17 cellular contexts compared by ENCODE assay signal in the genomic region with DNA sequence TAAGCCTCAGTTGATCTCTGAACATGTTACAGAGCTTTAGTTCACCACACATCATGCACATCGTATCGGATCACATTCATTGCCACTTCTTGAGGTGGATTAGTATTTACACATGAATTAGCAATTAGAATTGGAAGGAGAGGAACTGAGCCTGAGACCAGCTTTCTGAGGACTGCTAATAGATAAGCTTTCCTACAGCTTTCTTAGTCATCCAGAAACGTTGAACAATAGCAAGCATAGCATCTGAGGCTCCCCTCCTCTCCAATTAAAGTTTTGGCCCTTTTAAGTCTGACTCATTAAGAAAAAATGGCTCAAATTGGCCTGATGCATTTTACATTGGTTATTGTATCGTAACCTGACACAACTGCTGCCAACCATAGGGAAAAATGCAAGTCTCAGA.
"Had no signal": no experiment of that assay in that cellular context is flagged by ENCODE, and none has a peak within 500 bp of the region (broad histone marks: within the 10 kb centered on the region; RNA-seq: fewer than 3 reads in every experiment).

No MANE protein-coding gene starts in this region.

- H3K4me1 ChIP-seq: heart right ventricle, pancreas had no signal

- H3K4me3 ChIP-seq: heart right ventricle, pancreas, thoracic aorta had no signal

- ATAC-seq: activated naive CD4-positive, alpha-beta T cell treated with anti-CD3 and anti-CD28 coated beads, Interleukin-2, amount 50 U/mL, for 72 hours; activated T-cell treated with anti-CD3 and anti-CD28 coated beads, Interleukin-2, amount 50 U/mL, for 72 hours; effector memory CD8-positive, alpha-beta T cell; heart right ventricle; left lobe of liver; pancreas; stimulated activated effector memory CD8-positive, alpha-beta T cell treated with anti-CD3 and anti-CD28 coated beads, Interleukin-12 subunit alpha, Interleukin-12 subunit beta, amount 100 ng/mL, for 72 hours; WTC11 had no signal

- H3K9me3 ChIP-seq: heart right ventricle, pancreas, thoracic aorta had no signal

- H3K36me3 ChIP-seq: heart right ventricle, pancreas, thoracic aorta had no signal

- H3K27ac ChIP-seq: heart right ventricle, pancreas, thoracic aorta had no signal

- DNase-seq: activated CD4-positive, alpha-beta memory T cell treated with anti-CD3 and anti-CD28 coated beads, Interleukin-2, amount 10 ng/mL, durations not matched to agents 7 days and 5 days; activated CD4-positive, alpha-beta T cell treated with anti-CD3 and anti-CD28 coated beads for 4 hours; activated CD8-positive, alpha-beta memory T cell treated with anti-CD3 and anti-CD28 coated beads, Interleukin-2, amount 50 U/mL, for 48 hours; activated gamma-delta T cell; activated T-cell treated with anti-CD3 and anti-CD28 coated beads, Interleukin-2, amount 50 U/mL, for 72 hours; amniotic stem cell; cerebellar nuclear complex; dermis blood vessel endothelial cell; effector memory CD8-positive, alpha-beta T cell; foreskin melanocyte; heart right ventricle; pancreas had no signal

- H3K27me3 ChIP-seq: heart right ventricle, pancreas had no signal
